Comparison of ENCODE assay signal across 9 cellular contexts in the genomic region with DNA sequence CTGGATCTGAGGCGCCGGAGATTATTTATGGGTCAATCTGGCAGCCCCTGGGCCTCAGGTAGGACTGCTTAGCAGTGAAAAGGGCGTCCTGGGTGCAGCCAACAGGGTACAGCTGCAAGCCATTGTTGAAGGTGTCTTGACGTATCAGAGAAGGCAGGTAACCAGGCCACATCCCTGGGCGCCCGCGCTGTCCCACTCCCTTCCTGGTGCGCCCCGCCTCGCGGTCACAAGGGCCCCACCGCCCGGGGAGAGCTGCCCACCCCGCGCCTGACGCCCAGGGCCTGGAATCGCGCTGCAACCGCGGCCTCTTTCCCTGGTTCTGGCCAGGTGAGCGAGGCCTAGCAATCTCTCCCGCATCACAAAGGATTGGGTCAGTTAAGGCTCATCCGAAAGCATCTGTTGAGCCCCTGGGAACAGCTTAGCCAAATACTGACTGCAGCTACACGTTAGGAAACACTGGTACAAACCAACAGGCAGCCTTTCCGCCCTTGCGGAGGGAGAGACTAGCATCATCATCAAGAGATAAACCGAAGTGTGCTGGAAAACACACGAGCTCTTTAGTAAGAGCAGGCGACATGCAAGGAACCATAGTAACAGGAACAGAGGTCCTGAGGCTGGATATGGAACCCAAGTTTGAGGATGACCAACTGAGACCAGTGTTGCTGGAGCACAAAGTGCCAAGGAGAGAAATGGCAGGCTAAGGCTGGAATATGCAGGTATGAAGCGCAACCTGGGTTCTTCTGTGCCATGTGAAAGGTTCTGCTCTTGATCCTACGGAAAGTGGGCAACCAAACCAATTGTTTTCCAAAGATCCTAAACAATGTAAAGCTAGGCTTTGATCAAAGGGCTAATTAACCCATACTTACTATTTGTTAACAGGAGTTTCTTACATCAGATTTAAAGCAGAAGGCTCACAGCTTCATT. TPM values are rescaled to one million over a fixed set of nuclear protein-coding genes. Genes with fewer than 3 reads are reported as not detected.
A peak's percentile ranks its signal among the peaks of the same experiment; 100 is the strongest.
DNase-seq lines count a peak whose midpoint lies in the region; ATAC-seq and TF ChIP-seq lines count a peak whose summit lies in the region.
"Had no signal": no experiment of that assay in that cellular context is flagged by ENCODE, and none has a peak within 500 bp of the region (broad histone marks: within the 10 kb centered on the region; RNA-seq: fewer than 3 reads in every experiment).

No MANE protein-coding gene starts in this region.

- H3K79me2 ChIP-seq in H9 (ENCODE audit: insufficient read depth, low read length) = peaks cover 5% of the 10 kb centered on the region; the same call in 1 of the 2 replicates

- no peaks in the 10 kb centered on the region for H3K27me3 Mint-ChIP-seq in Calu3 (ENCODE audit: unreplicated experiment)
- no peaks in the 10 kb centered on the region; the same call in 1 of the 2 replicates for H3K27me3 Mint-ChIP-seq in H9 (ENCODE audit: low read depth)
- no peaks in the 10 kb centered on the region for H3K27me3 Mint-ChIP-seq in mesothelial cell of epicardium (ENCODE audit: low read depth)

- H3K14ac ChIP-seq in H9 (ENCODE audit: insufficient read depth, low read length) = no peak overlapping the region

- no peak overlapping the region for H2BK20ac ChIP-seq in H9 (ENCODE audit: low read depth, low read length, poor library complexity, severe bottlenecking)

- no peak overlapping the region for H3K23ac ChIP-seq in H9 (ENCODE audit: insufficient read length, low read depth, low read length)

- H3K27ac Mint-ChIP-seq in Calu3 (ENCODE audit: unreplicated experiment) = peak overlapping the region; percentile 57
- H3K27ac Mint-ChIP-seq in H9 = peak overlapping the region; percentile 92 to 97 (median 94)
- peak overlapping the region; percentile 62 for H3K27ac Mint-ChIP-seq in mesothelial cell of epicardium

- no peak overlapping the region for H2BK12ac ChIP-seq in H9 (ENCODE audit: insufficient read length, low read depth, low read length)

- no peak overlapping the region for H2BK15ac ChIP-seq in H9 (ENCODE audit: low read depth, low read length)

- H3K56ac ChIP-seq in H9 (ENCODE audit: insufficient read length, low read depth, low read length) = no peak overlapping the region

- H4K91ac ChIP-seq in H9 (ENCODE audit: insufficient read length, low read depth, low read length) = no peak overlapping the region

- H2AK5ac ChIP-seq in H9 (ENCODE audit: insufficient read length, low read length) = no peak overlapping the region

- H3K4me2 ChIP-seq in H9 (ENCODE audit: insufficient read depth, insufficient read length, low read length) = peak overlapping the region; percentile 18

- no CpG with 5 or more reads among the region's 31 CpGs for WGBS in H9 (ENCODE audit: extremely low coverage, insufficient read length, low lambda C conversion rate)

- H2BK5ac ChIP-seq in H9 (ENCODE audit: insufficient read length, low read length) = no peak overlapping the region

- H3T11ph ChIP-seq in H9 (ENCODE audit: low read length) = no peak overlapping the region

- CTCF ChIA-PET in Calu3 (lab: Charles Lee) = no interaction called here

- TF ChIP-seq CTCF in Calu3 (IDR thresholded peaks at IDR 0.05; ENCODE audit: unreplicated experiment) (no peak), H9 (conservative IDR thresholded peaks at IDR 0.05) (no peak), mesothelial cell of epicardium (IDR thresholded peaks at IDR 0.05; ENCODE audit: unreplicated experiment) (no peak)

- peaks cover 4% of the 10 kb centered on the region for H3K23me2 ChIP-seq in H9 (ENCODE audit: insufficient read length, low read depth, low read length, poor library complexity, severe bottlenecking)

- peak overlapping the region; percentile 12 for H3K18ac ChIP-seq in H9 (ENCODE audit: insufficient read length, low read depth, low read length)

- H3K4ac ChIP-seq in H9 (ENCODE audit: low read depth, low read length) = no peak overlapping the region

- H4K20me1 ChIP-seq in H9 (ENCODE audit: control insufficient read depth, insufficient read depth, insufficient read length) = no peaks in the 10 kb centered on the region

- peak overlapping the region; percentile 67 for H3K27ac ChIP-seq in H9 (ENCODE audit: insufficient read length, low read depth, low read length)

- no peaks in the 10 kb centered on the region for H3K9me3 ChIP-seq in H9 (ENCODE audit: control insufficient read depth, low read depth, low read length)

- H3K4me1 Mint-ChIP-seq in Calu3 (ENCODE audit: low read depth, unreplicated experiment) = peaks cover 12% of the 10 kb centered on the region
- peaks cover 61 to 71% of the 10 kb centered on the region in 2 experiments for H3K4me1 Mint-ChIP-seq in H9
- H3K4me1 Mint-ChIP-seq in mesothelial cell of epicardium = peaks cover 23% of the 10 kb centered on the region

- H3K79me1 ChIP-seq in H9 (ENCODE audit: insufficient read depth, low read depth, low read length, poor library complexity, severe bottlenecking) = no peaks in the 10 kb centered on the region

- no peaks in the 10 kb centered on the region; the same call in 1 of the 2 replicates for H3K4me1 ChIP-seq in H9 (ENCODE audit: insufficient read depth, low read length)

- H3K9ac ChIP-seq in H9 (ENCODE audit: extremely low read depth, insufficient read length, low read length) = peak overlapping the region; percentile 14

- H3K36me3 Mint-ChIP-seq in Calu3 (ENCODE audit: insufficient read depth, unreplicated experiment) = peaks cover 78% of the 10 kb centered on the region
- H3K36me3 Mint-ChIP-seq in H9 (ENCODE audit: insufficient read depth in 1 of 3, low read depth in 3 of 3) = peaks cover 37 to 50% (median 43%) of the 10 kb centered on the region in 3 experiments
- H3K36me3 Mint-ChIP-seq in mesothelial cell of epicardium = peaks cover 44% of the 10 kb centered on the region

- H2AFZ ChIP-seq in H9 (ENCODE audit: low read length) = no peak overlapping the region

- H4K5ac ChIP-seq in H9 (ENCODE audit: insufficient read length, low read depth, low read length) = peak overlapping the region; percentile 7

- no peaks in the 10 kb centered on the region for H3K27me3 ChIP-seq in H9 (ENCODE audit: insufficient read depth, low read length)

- ATAC-seq in HG02970 (IDR thresholded peaks at IDR 0.05; ENCODE audit: low FRiP score, unreplicated experiment) (no peak), GM21390 (IDR thresholded peaks at IDR 0.05; ENCODE audit: unreplicated experiment) (no peak)

- H3K9me3 Mint-ChIP-seq in Calu3 (ENCODE audit: low read depth, unreplicated experiment) (no peaks in the 10 kb centered on the region), H9 (no peaks in the 10 kb centered on the region; a peak in 1 of 5 replicates), mesothelial cell of epicardium (no peaks in the 10 kb centered on the region)

- BruUV-seq in Calu3 (replicated peaks; lab: Mats Ljungman, UMichigan) = no TSS peak

- peak; percentile 14 for DNase-seq in Calu3
- peak; percentile 93 for DNase-seq in H9
- peak; percentile 27 for DNase-seq in UCSD-AML1 (lab: John Stamatoyannopoulos, UW; ENCODE audit: unreplicated experiment)
- no peak for DNase-seq in mesothelial cell of epicardium (ENCODE audit: low spot score in 2 of 2, unreplicated experiment in 2 of 2)
- DNase-seq in activated gamma-delta T cell treated with Interleukin-2 at 50 U/mL for 16 hours = no peak
- no peak for DNase-seq in D341Med (ENCODE audit: low spot score)
- DNase-seq: NCI-H526 treated with DMSO at 0.1 percent for 48 hours had no signal

- intact Hi-C loops in Calu3 (cut with micrococcal nuclease; ENCODE audit: unreplicated experiment) = no loop called here

- H3K4me3 Mint-ChIP-seq in Calu3 (ENCODE audit: low read depth, unreplicated experiment) (no peak overlapping the region), H9 (peak overlapping the region; percentile 30 to 35; a peak in 4 of 5 replicates), mesothelial cell of epicardium (no peak overlapping the region)

- no peak overlapping the region for H4K8ac ChIP-seq in H9 (replicated peaks; ENCODE audit: insufficient read length, low read depth, low read length)

- H2BK120ac ChIP-seq in H9 (ENCODE audit: low read depth, low read length, poor library complexity, severe bottlenecking) = no peak overlapping the region

RNA-seq across cellular contexts. Expression of gene RPS23, which starts 3.5 kb away (rescaled TPM):
- total RNA-seq in Calu3 (2022) (1,390 and 1,628 TPM in 2 replicates), H9 (2021) (2,916 and 2,922 TPM in 2 replicates), mesothelial cell of epicardium (2,105 to 2,236 TPM (median 2,214 TPM) in 3 replicates)

Comparison
In these comparisons a context has a peak if more than half of its experiments do, and no peak if none do; other contexts are left out.
1. DNase-seq: peak in Calu3 (single experiment), H9 (single experiment) and UCSD-AML1 (single experiment); none in mesothelial cell of epicardium (0 of 2), activated gamma-delta T cell treated with Interleukin-2 at 50 U/mL for 16 hours (single experiment) and D341Med (single experiment).
2. H3K4me3 Mint-ChIP-seq: peak in H9 (2 of 2); none in Calu3 (single experiment) and mesothelial cell of epicardium (single experiment).
3. Peak in every context shown above with its lines, with median percentiles within 50 percentile points of each other: H3K27ac Mint-ChIP-seq.